In the genomic region with DNA sequence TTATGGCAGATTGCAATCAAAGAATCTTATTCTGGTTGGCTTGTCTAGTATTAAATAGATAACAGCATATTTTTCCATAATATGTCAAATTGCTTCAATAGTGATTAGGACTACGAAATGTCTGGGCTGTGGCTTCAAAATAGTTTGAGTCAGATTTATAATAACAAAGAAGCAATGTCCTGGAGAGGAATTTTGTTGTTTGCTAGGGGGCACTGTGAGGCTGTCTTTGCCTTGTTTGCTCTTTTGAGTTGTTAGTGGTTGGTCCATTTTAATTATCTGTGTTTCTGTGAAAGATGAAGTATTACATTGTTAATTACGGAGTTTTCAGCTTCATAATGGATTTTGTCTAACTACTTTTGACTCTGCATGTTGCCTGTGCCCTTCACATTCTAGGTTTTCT, we compare ENCODE assay signal across 10 cellular contexts.
DNase-seq lines count a peak whose midpoint lies in the region; ATAC-seq lines count a peak whose summit lies in the region.
"Had no signal": no experiment of that assay in that cellular context is flagged by ENCODE, and none has a peak within 500 bp of the region (broad histone marks: within the 10 kb centered on the region; RNA-seq: fewer than 3 reads in every experiment).

No MANE protein-coding gene starts in this region.

- no peak for ATAC-seq in stimulated activated naive CD8-positive, alpha-beta T cell treated with anti-CD3 and anti-CD28 coated beads, Interleukin-15, amount 100 ng/mL, for 72 hours

- DNase-seq in ACHN (peak; percentile 2), HT-29 (ENCODE audit: low spot score) (peak; percentile 13), astrocyte of the hippocampus (ENCODE audit: low read depth, low spot score) (peak; percentile 56), kidney tubule cell (ENCODE audit: low spot score) (peak; percentile 4), NCI-H2029 (lab: John Stamatoyannopoulos, UW) (no peak), NK-92 (lab: John Stamatoyannopoulos, UW; ENCODE audit: unreplicated experiment) (no peak)
- DNase-seq in activated T-cell treated with anti-CD3 and anti-CD28 coated beads, Interleukin-2, amount 50 U/mL, for 1 hour: no peak
- no peak for DNase-seq in stimulated activated naive CD8-positive, alpha-beta T cell treated with anti-CD3 and anti-CD28 coated beads, Interleukin-15, amount 100 ng/mL, for 72 hours
- DNase-seq: activated naive CD4-positive, alpha-beta T cell treated with Interleukin-2 at 50 U/mL for 16 hours; NCI-H510A treated with DMSO at 0.1 percent for 48 hours had no signal

- no peaks in the 10 kb centered on the region for H3K27me3 Mint-ChIP-seq in stimulated activated naive CD8-positive, alpha-beta T cell treated with anti-CD3 and anti-CD28 coated beads, Interleukin-15, amount 100 ng/mL, for 72 hours

- H3K27ac Mint-ChIP-seq in stimulated activated naive CD8-positive, alpha-beta T cell treated with anti-CD3 and anti-CD28 coated beads, Interleukin-15, amount 100 ng/mL, for 72 hours: no peak overlapping the region

- in situ Hi-C loops in ACHN (cut with HindIII; ENCODE audit: low pct_ligation_motif_present, low pct_unique_long_range_greater_than_20kb, low sequenced_read_pairs): no loop called here

- no peaks in the 10 kb centered on the region for H3K4me1 Mint-ChIP-seq in stimulated activated naive CD8-positive, alpha-beta T cell treated with anti-CD3 and anti-CD28 coated beads, Interleukin-15, amount 100 ng/mL, for 72 hours

- H3K4me3 Mint-ChIP-seq in stimulated activated naive CD8-positive, alpha-beta T cell treated with anti-CD3 and anti-CD28 coated beads, Interleukin-15, amount 100 ng/mL, for 72 hours: no peak overlapping the region

- H3K9me3 Mint-ChIP-seq in stimulated activated naive CD8-positive, alpha-beta T cell treated with anti-CD3 and anti-CD28 coated beads, Interleukin-15, amount 100 ng/mL, for 72 hours: peaks cover 0 to 5% of the 10 kb centered on the region in 2 donors

Comparison
In these comparisons a context has a peak if more than half of its experiments do, and no peak if none do; other contexts are left out.
1. DNase-seq: peak in ACHN (single experiment), HT-29 (single experiment), astrocyte of the hippocampus (single experiment) and kidney tubule cell (single experiment); none in NCI-H2029 (single experiment), activated T-cell treated with anti-CD3 and anti-CD28 coated beads, Interleukin-2, amount 50 U/mL, for 1 hour (single experiment), NK-92 (single experiment) and stimulated activated naive CD8-positive, alpha-beta T cell treated with anti-CD3 and anti-CD28 coated beads, Interleukin-15, amount 100 ng/mL, for 72 hours (0 of 2).